26 cellular contexts compared by ENCODE assay signal in the genomic region with DNA sequence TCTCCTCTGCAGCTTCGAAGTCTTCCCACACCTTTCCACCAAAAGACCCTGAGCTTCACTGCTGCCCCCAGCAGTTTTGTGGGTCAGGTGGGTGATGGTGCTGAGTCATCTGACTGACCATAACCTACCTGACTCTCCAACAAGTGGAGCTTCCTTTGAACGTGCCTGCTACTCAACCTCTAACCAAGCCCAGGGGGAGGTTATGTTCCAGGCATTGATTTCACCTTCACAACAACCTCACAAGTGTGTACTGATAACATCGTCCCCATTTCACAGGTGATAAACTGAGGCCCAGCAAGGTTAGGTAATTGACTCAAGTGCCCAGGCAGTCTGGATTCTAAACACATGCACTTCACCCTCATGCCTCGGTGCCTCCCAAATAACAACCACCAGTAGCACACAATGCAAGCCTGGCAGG.
"Had no signal": no experiment of that assay in that cellular context is flagged by ENCODE, and none has a peak within 500 bp of the region (broad histone marks: within the 10 kb centered on the region; RNA-seq: fewer than 3 reads in every experiment).

No MANE protein-coding gene starts in this region.

- H3K27ac ChIP-seq: body of pancreas, cardiac muscle cell, colonic mucosa, gastrocnemius medialis, hepatocyte, pancreas, spleen, suprapubic skin, tibial nerve had no signal

- H3K27me3 Mint-ChIP-seq: activated B cell treated with CpG ODN at 0.5 μM for 24 hours; activated naive CD8-positive, alpha-beta T cell; naive B cell had no signal

- H3K4me2 ChIP-seq: hepatocyte had no signal

- H3K4me3 ChIP-seq: body of pancreas, cardiac muscle cell, colonic mucosa, gastrocnemius medialis, hepatocyte, pancreas, spleen, suprapubic skin, tibial nerve had no signal

- ATAC-seq: activated CD8-positive, alpha-beta memory T cell treated with anti-CD3 and anti-CD28 coated beads, Interleukin-2, amount 10 ng/mL, durations not matched to agents 7 days and 5 days; activated CD8-positive, alpha-beta T cell treated with anti-CD3 and anti-CD28 coated beads, Interleukin-2, amount 10 ng/mL, durations not matched to agents 7 days and 5 days; body of pancreas; gastrocnemius medialis; left colon; pancreas; right cardiac atrium had no signal

- DNase-seq: activated B cell treated with CpG ODN at 0.5 μM for 24 hours; activated CD8-positive, alpha-beta memory T cell treated with anti-CD3 and anti-CD28 coated beads, Interleukin-2, amount 10 ng/mL, durations not matched to agents 7 days and 5 days; activated CD8-positive, alpha-beta T cell treated with anti-CD3 and anti-CD28 coated beads, Interleukin-2, amount 10 ng/mL, durations not matched to agents 7 days and 5 days; activated naive CD4-positive, alpha-beta T cell treated with Interleukin-2 at 50 U/mL for 16 hours; activated T-cell treated with anti-CD3 and anti-CD28 coated beads, Interleukin-2, amount 50 U/mL, for 48 hours; aorta; body of pancreas; cerebellar nuclear complex; colonic mucosa; effector CD8-positive, alpha-beta T cell; erythroblast; gastrocnemius medialis; kidney; left colon; naive B cell; pancreas; right cardiac atrium; stimulated activated naive CD4-positive, alpha-beta T cell; T-helper 2 cell had no signal

- H3K27ac Mint-ChIP-seq: activated B cell treated with CpG ODN at 0.5 μM for 24 hours; activated CD8-positive, alpha-beta memory T cell treated with anti-CD3 and anti-CD28 coated beads, Interleukin-2, amount 10 ng/mL, durations not matched to agents 7 days and 5 days; activated CD8-positive, alpha-beta T cell treated with anti-CD3 and anti-CD28 coated beads, Interleukin-2, amount 10 ng/mL, durations not matched to agents 7 days and 5 days; activated naive CD8-positive, alpha-beta T cell; mesothelial cell of epicardium had no signal

- H3K36me3 Mint-ChIP-seq: activated CD8-positive, alpha-beta memory T cell treated with anti-CD3 and anti-CD28 coated beads, Interleukin-2, amount 10 ng/mL, durations not matched to agents 7 days and 5 days; activated naive CD8-positive, alpha-beta T cell; naive B cell had no signal

- H3K27me3 ChIP-seq: body of pancreas, cardiac muscle cell, colonic mucosa, gastrocnemius medialis, hepatocyte, pancreas, spleen, suprapubic skin, tibial nerve had no signal

- H2AFZ ChIP-seq: hepatocyte had no signal

- H3K4me1 Mint-ChIP-seq: activated B cell treated with CpG ODN at 0.5 μM for 24 hours; activated CD8-positive, alpha-beta memory T cell treated with anti-CD3 and anti-CD28 coated beads, Interleukin-2, amount 10 ng/mL, durations not matched to agents 7 days and 5 days; naive B cell had no signal

- H3K4me1 ChIP-seq: body of pancreas, colonic mucosa, pancreas had no signal

- H3K4me3 Mint-ChIP-seq: activated B cell treated with CpG ODN at 0.5 μM for 24 hours; activated CD8-positive, alpha-beta memory T cell treated with anti-CD3 and anti-CD28 coated beads, Interleukin-2, amount 10 ng/mL, durations not matched to agents 7 days and 5 days; activated CD8-positive, alpha-beta T cell treated with anti-CD3 and anti-CD28 coated beads, Interleukin-2, amount 10 ng/mL, durations not matched to agents 7 days and 5 days; activated naive CD8-positive, alpha-beta T cell; mesothelial cell of epicardium; naive B cell had no signal

- H3K9me3 Mint-ChIP-seq: activated B cell treated with CpG ODN at 0.5 μM for 24 hours, mesothelial cell of epicardium had no signal

- H3K9me3 ChIP-seq: body of pancreas, colonic mucosa, gastrocnemius medialis, pancreas, spleen, suprapubic skin, tibial nerve had no signal

- H3K36me3 ChIP-seq: cardiac muscle cell, colonic mucosa, pancreas, suprapubic skin had no signal
